25 cellular contexts compared by ENCODE assay signal in the genomic region with DNA sequence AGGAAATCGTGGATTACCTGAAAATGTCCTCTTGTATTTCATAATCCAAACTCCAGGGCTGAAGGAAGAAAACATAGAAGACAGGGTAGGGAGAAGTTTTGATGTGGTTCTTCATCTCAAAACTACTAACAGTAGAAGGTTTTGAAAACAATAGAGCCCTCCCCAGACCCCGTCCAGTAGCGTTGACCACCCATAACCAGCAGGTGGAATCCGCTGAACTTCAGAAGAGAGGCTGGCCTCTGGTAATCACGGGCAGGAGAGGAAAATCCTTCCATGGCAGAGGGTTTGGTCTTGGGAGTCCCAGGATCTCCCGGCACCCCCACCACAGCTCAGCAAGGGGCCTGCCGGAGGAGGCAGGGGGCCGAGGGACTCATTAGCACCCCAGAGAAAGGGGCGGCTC.
"Had no signal": no experiment of that assay in that cellular context is flagged by ENCODE, and none has a peak within 500 bp of the region (broad histone marks: within the 10 kb centered on the region; RNA-seq: fewer than 3 reads in every experiment).

No MANE protein-coding gene starts in this region.

- H3K27me3 ChIP-seq: neural progenitor cell, ovary, right atrium auricular region, right lobe of liver, tibial nerve, uterus had no signal

- H3K27ac ChIP-seq: left ventricle myocardium inferior, neural progenitor cell, ovary, right atrium auricular region, right lobe of liver, tibial nerve, uterus had no signal

- H3K4me2 ChIP-seq: neural progenitor cell, smooth muscle cell had no signal

- H3K9me3 ChIP-seq: ovary, right atrium auricular region, right lobe of liver, uterus had no signal

- ATAC-seq: natural killer cell; stimulated activated effector memory CD8-positive, alpha-beta T cell treated with anti-CD3 and anti-CD28 coated beads, Interleukin-12 subunit alpha, Interleukin-12 subunit beta, amount 100 ng/mL, for 72 hours had no signal

- H3K4me3 ChIP-seq: left ventricle myocardium inferior, lung, neural progenitor cell, ovary, right atrium auricular region, right lobe of liver, smooth muscle cell, tibial nerve, uterus had no signal

- H3K27ac Mint-ChIP-seq: immature natural killer cell; mesothelial cell of epicardium; naive B cell; natural killer cell; nephron progenitor cell; neural progenitor cell; progenitor cell of endocrine pancreas; stimulated activated effector memory CD8-positive, alpha-beta T cell treated with anti-CD3 and anti-CD28 coated beads, Interleukin-12 subunit alpha, Interleukin-12 subunit beta, amount 100 ng/mL, for 72 hours; stimulated activated naive CD8-positive, alpha-beta T cell treated with anti-CD3 and anti-CD28 coated beads, Interleukin-15, Interleukin-2, amounts not matched to agents 100 ng/mL and 50 ng/mL, for 24 hours; type B pancreatic cell had no signal

- FAIRE-seq: islet of Langerhans, kidney had no signal

- H3K36me3 ChIP-seq: left ventricle myocardium inferior, neural progenitor cell, ovary, right atrium auricular region, right lobe of liver, tibial nerve, uterus had no signal

- H3K4me1 ChIP-seq: left ventricle myocardium inferior, neural progenitor cell, right atrium auricular region, right lobe of liver, tibial nerve, uterus had no signal

- DNase-seq: hippocampal formation; immature natural killer cell; kidney; left ventricle myocardium inferior; mesendoderm; naive B cell; natural killer cell; nephron progenitor cell; ovary; right lobe of liver; stimulated activated CD4-positive, alpha-beta T cell treated with anti-CD3 and anti-CD28 coated beads, Interleukin-2, amount 100 ng/mL, for 24 hours; stimulated activated CD4-positive, alpha-beta T cell treated with anti-CD3 and anti-CD28 coated beads, Interleukin-4, amount 100 ng/mL, for 24 hours; stimulated activated naive CD4-positive, alpha-beta T cell; uterus had no signal

- H3K9ac ChIP-seq: neural progenitor cell had no signal

- H3K4me3 Mint-ChIP-seq: immature natural killer cell; mesothelial cell of epicardium; naive B cell; natural killer cell; nephron progenitor cell; neural progenitor cell; stimulated activated effector memory CD8-positive, alpha-beta T cell treated with anti-CD3 and anti-CD28 coated beads, Interleukin-12 subunit alpha, Interleukin-12 subunit beta, amount 100 ng/mL, for 72 hours; stimulated activated naive CD8-positive, alpha-beta T cell treated with anti-CD3 and anti-CD28 coated beads, Interleukin-15, Interleukin-2, amounts not matched to agents 100 ng/mL and 50 ng/mL, for 24 hours; type B pancreatic cell had no signal

- H3K9me3 Mint-ChIP-seq: immature natural killer cell; natural killer cell; nephron progenitor cell; neural progenitor cell; stimulated activated effector memory CD8-positive, alpha-beta T cell treated with anti-CD3 and anti-CD28 coated beads, Interleukin-12 subunit alpha, Interleukin-12 subunit beta, amount 100 ng/mL, for 72 hours; stimulated activated naive CD8-positive, alpha-beta T cell treated with anti-CD3 and anti-CD28 coated beads, Interleukin-15, Interleukin-2, amounts not matched to agents 100 ng/mL and 50 ng/mL, for 24 hours had no signal

- H3K36me3 Mint-ChIP-seq: immature natural killer cell; mesothelial cell of epicardium; naive B cell; natural killer cell; neural progenitor cell; stimulated activated effector memory CD8-positive, alpha-beta T cell treated with anti-CD3 and anti-CD28 coated beads, Interleukin-12 subunit alpha, Interleukin-12 subunit beta, amount 100 ng/mL, for 72 hours; type B pancreatic cell had no signal

- H3K4me1 Mint-ChIP-seq: immature natural killer cell; mesothelial cell of epicardium; naive B cell; natural killer cell; nephron progenitor cell; neural progenitor cell; stimulated activated effector memory CD8-positive, alpha-beta T cell treated with anti-CD3 and anti-CD28 coated beads, Interleukin-12 subunit alpha, Interleukin-12 subunit beta, amount 100 ng/mL, for 72 hours had no signal
